Comparison of ENCODE assay signal across 28 cellular contexts in genomic region chr2:220560192-220560591, GRCh38.
"Had no signal": no experiment of that assay in that cellular context is flagged by ENCODE, and none has a peak within 500 bp of the region (broad histone marks: within the 10 kb centered on the region; RNA-seq: fewer than 3 reads in every experiment).

No MANE protein-coding gene starts in this region.

- H3K4me1 ChIP-seq: colonic mucosa, esophagus muscularis mucosa, esophagus squamous epithelium, gastrocnemius medialis, gastroesophageal sphincter, heart left ventricle, heart right ventricle had no signal

- FAIRE-seq: colon, endometrium, endothelial cell of umbilical vein, frontal cortex had no signal

- H3K9me3 ChIP-seq: colonic mucosa, esophagus muscularis mucosa, gastrocnemius medialis, gastroesophageal sphincter, heart left ventricle, heart right ventricle had no signal

- ATAC-seq: effector memory CD8-positive, alpha-beta T cell; esophagus mucosa; foreskin keratinocyte; gastrocnemius medialis; gastroesophageal sphincter; heart left ventricle; heart right ventricle had no signal

- H3K4me3 ChIP-seq: colonic mucosa, coronary artery, dorsolateral prefrontal cortex, esophagus muscularis mucosa, esophagus squamous epithelium, gastrocnemius medialis, gastroesophageal sphincter, heart left ventricle, heart right ventricle had no signal

- DNase-seq: colonic mucosa; cortex of kidney; dermis blood vessel endothelial cell; dorsolateral prefrontal cortex; effector CD4-positive, alpha-beta T cell; effector CD8-positive, alpha-beta T cell; effector memory CD4-positive, alpha-beta T cell; effector memory CD8-positive, alpha-beta T cell; endodermal cell; erythroblast; esophagus squamous epithelium; foreskin fibroblast; foreskin keratinocyte; foreskin melanocyte; gastrocnemius medialis; glutamatergic neuron; head of caudate nucleus; heart left ventricle; heart right ventricle had no signal

- H3K36me3 ChIP-seq: colonic mucosa, esophagus muscularis mucosa, esophagus squamous epithelium, gastrocnemius medialis, gastroesophageal sphincter, heart left ventricle, heart right ventricle had no signal

- H3K27me3 ChIP-seq: colonic mucosa, dorsolateral prefrontal cortex, esophagus muscularis mucosa, esophagus squamous epithelium, foreskin keratinocyte, gastrocnemius medialis, gastroesophageal sphincter, heart left ventricle, heart right ventricle had no signal

- H3K27ac ChIP-seq: colonic mucosa, coronary artery, dorsolateral prefrontal cortex, epithelial cell of prostate, esophagus muscularis mucosa, esophagus squamous epithelium, foreskin keratinocyte, gastrocnemius medialis, gastroesophageal sphincter, heart left ventricle, heart right ventricle had no signal
